In genomic region chr11:17209939-17210245, GRCh38 we compare ENCODE assay signal across 1 cellular context.
TF ChIP-seq lines count a peak whose summit lies in the region.

No MANE protein-coding gene starts in this region.

TF ChIP-seq in H1, 55 proteins besides CTCF, POLR2A, EP300 and RAD21:
- no peak for TF ChIP-seq CBX8 (IDR thresholded peaks at IDR 0.05; ENCODE audit: borderline replicate concordance, low read depth, low read length)
